ENCODE assay signal across 11 cellular contexts in genomic region chr12:1972856-1973317, GRCh38. TPM values are rescaled to one million over a fixed set of nuclear protein-coding genes. Genes with fewer than 3 reads are reported as not detected.
DNase-seq lines count a peak whose midpoint lies in the region; ATAC-seq and TF ChIP-seq lines count a peak whose summit lies in the region.
"Had no signal": no experiment of that assay in that cellular context is flagged by ENCODE, and none has a peak within 500 bp of the region (broad histone marks: within the 10 kb centered on the region; RNA-seq: fewer than 3 reads in every experiment).

No MANE protein-coding gene starts in this region.

- H3K36me3 ChIP-seq in heart right ventricle (peaks cover 0 to 1% (median 0%) of the 10 kb centered on the region in 9 donors), trophoblast cell (ENCODE audit: control insufficient read depth in 1 of 2, insufficient read depth in 2 of 2, low read length in 2 of 2) (no peaks in the 10 kb centered on the region)

- H3K9ac ChIP-seq in trophoblast cell (ENCODE audit: low read length), result no peak overlapping the region

- no peak for TF ChIP-seq CTCF in heart right ventricle (IDR thresholded peaks at IDR 0.05)

- CTCF ChIA-PET in activated naive CD4-positive, alpha-beta T cell treated with anti-CD3 and anti-CD28 coated beads for 36 hours (lab: Charles Lee), result no interaction called here

- ATAC-seq in heart right ventricle, result peak; percentile 61 to 83 (median 74)
- no peak for ATAC-seq in HG03196 (IDR thresholded peaks at IDR 0.05; ENCODE audit: unreplicated experiment)
- no peak for ATAC-seq in activated T-cell treated with anti-CD3 and anti-CD28 coated beads, Interleukin-2, amount 50 U/mL, for 72 hours (replicated peaks in 1 of 2)
- no peak for ATAC-seq in effector memory CD8-positive, alpha-beta T cell (replicated peaks)
- ATAC-seq: stimulated activated effector memory CD8-positive, alpha-beta T cell treated with anti-CD3 and anti-CD28 coated beads, Interleukin-12 subunit alpha, Interleukin-12 subunit beta, amount 100 ng/mL, for 72 hours had no signal

- H3K4ac ChIP-seq in trophoblast cell (ENCODE audit: low read depth, low read length), result no peak overlapping the region

- peak overlapping the region; percentile 68 for H3K27ac Mint-ChIP-seq in activated naive CD4-positive, alpha-beta T cell treated with anti-CD3 and anti-CD28 coated beads, Interleukin-2, amount 50 U/mL, for 24 hours
- H3K27ac Mint-ChIP-seq in activated naive CD4-positive, alpha-beta T cell treated with anti-CD3 and anti-CD28 coated beads for 36 hours, result no peak overlapping the region
- no peak overlapping the region for H3K27ac Mint-ChIP-seq in activated T-cell treated with anti-CD3 and anti-CD28 coated beads, Interleukin-2, amount 50 U/mL, for 72 hours
- no peak overlapping the region for H3K27ac Mint-ChIP-seq in effector memory CD8-positive, alpha-beta T cell
- H3K27ac Mint-ChIP-seq: stimulated activated effector memory CD8-positive, alpha-beta T cell treated with anti-CD3 and anti-CD28 coated beads, Interleukin-12 subunit alpha, Interleukin-12 subunit beta, amount 100 ng/mL, for 72 hours had no signal

- no peak overlapping the region for H3K4me3 Mint-ChIP-seq in activated naive CD4-positive, alpha-beta T cell treated with anti-CD3 and anti-CD28 coated beads, Interleukin-2, amount 50 U/mL, for 24 hours
- no peak overlapping the region for H3K4me3 Mint-ChIP-seq in activated naive CD4-positive, alpha-beta T cell treated with anti-CD3 and anti-CD28 coated beads for 36 hours
- no peak overlapping the region for H3K4me3 Mint-ChIP-seq in activated T-cell treated with anti-CD3 and anti-CD28 coated beads, Interleukin-2, amount 50 U/mL, for 72 hours
- H3K4me3 Mint-ChIP-seq in effector memory CD8-positive, alpha-beta T cell, result no peak overlapping the region
- H3K4me3 Mint-ChIP-seq: stimulated activated effector memory CD8-positive, alpha-beta T cell treated with anti-CD3 and anti-CD28 coated beads, Interleukin-12 subunit alpha, Interleukin-12 subunit beta, amount 100 ng/mL, for 72 hours had no signal

- H3K4me3 ChIP-seq in heart right ventricle (peak overlapping the region in 9 of 10 donors; percentile 27 to 58 (median 49)), trophoblast cell (ENCODE audit: low read depth, low read length) (no peak overlapping the region)

- H2BK5ac ChIP-seq in trophoblast cell (ENCODE audit: low read depth, low read length, poor library complexity), result no peak overlapping the region

- H3K14ac ChIP-seq in trophoblast cell (ENCODE audit: low read length), result no peak overlapping the region

- H2BK12ac ChIP-seq in trophoblast cell (ENCODE audit: low read length), result no peak overlapping the region

- H3K27ac ChIP-seq in heart right ventricle (peak overlapping the region; percentile 70 to 94 (median 84)), trophoblast cell (ENCODE audit: low read depth, low read length) (peak overlapping the region; percentile 92)

- H3K23ac ChIP-seq in trophoblast cell (ENCODE audit: low read length), result no peak overlapping the region

- H3K4me1 ChIP-seq in heart right ventricle, result peaks cover 0 to 44% (median 15%) of the 10 kb centered on the region in 9 donors
- H3K4me1 ChIP-seq in trophoblast cell (ENCODE audit: control insufficient read depth in 1 of 2, insufficient read depth in 2 of 2, low read length in 2 of 2), result peaks cover 0 to 6% of the 10 kb centered on the region in 2 experiments

- no peak overlapping the region for H2AK5ac ChIP-seq in trophoblast cell (ENCODE audit: low read length)

- H3K18ac ChIP-seq in trophoblast cell (ENCODE audit: low read length), result no peak overlapping the region

- no peak overlapping the region for H2BK120ac ChIP-seq in trophoblast cell (ENCODE audit: insufficient read depth, low read length, poor library complexity)

- intact Hi-C loops in activated naive CD4-positive, alpha-beta T cell treated with anti-CD3 and anti-CD28 coated beads for 36 hours (cut with micrococcal nuclease), result no loop called here
- intact Hi-C loops in heart right ventricle (cut with DNase I), result loop anchor here in 5 of 10 donors (2.0 to 10.0 kb wide), 7 partner anchors 62 to 612 kb away; no protein-coding TSS in a partner anchor

- 34 to 57% methylated on average over 9 of the region's 9 CpGs for WGBS in heart right ventricle, 2 donors
- no CpG with 5 or more reads among the region's 9 CpGs for WGBS in trophoblast cell (ENCODE audit: extremely low coverage, insufficient coverage, insufficient read length)

- H3K27me3 Mint-ChIP-seq in activated naive CD4-positive, alpha-beta T cell treated with anti-CD3 and anti-CD28 coated beads, Interleukin-2, amount 50 U/mL, for 24 hours, result no peaks in the 10 kb centered on the region
- H3K27me3 Mint-ChIP-seq in activated naive CD4-positive, alpha-beta T cell treated with anti-CD3 and anti-CD28 coated beads for 36 hours (ENCODE audit: low read depth), result no peaks in the 10 kb centered on the region
- no peaks in the 10 kb centered on the region for H3K27me3 Mint-ChIP-seq in activated T-cell treated with anti-CD3 and anti-CD28 coated beads, Interleukin-2, amount 50 U/mL, for 72 hours (ENCODE audit: low read depth)
- no peaks in the 10 kb centered on the region for H3K27me3 Mint-ChIP-seq in effector memory CD8-positive, alpha-beta T cell

- H3K9me3 ChIP-seq in heart right ventricle (no peaks in the 10 kb centered on the region), trophoblast cell (ENCODE audit: insufficient read depth, low read depth, low read length) (no peaks in the 10 kb centered on the region)

- H3K27me3 ChIP-seq in heart right ventricle (no peaks in the 10 kb centered on the region), trophoblast cell (ENCODE audit: insufficient read depth, low read length) (no peaks in the 10 kb centered on the region)

- H3K4me2 ChIP-seq in trophoblast cell (ENCODE audit: low read length), result peak overlapping the region; percentile 53

- no peak overlapping the region for H4K12ac ChIP-seq in trophoblast cell (ENCODE audit: low read depth, low read length)

- H4K8ac ChIP-seq in trophoblast cell (ENCODE audit: low read depth, low read length), result no peak overlapping the region

- peaks cover 8% of the 10 kb centered on the region for H3K36me3 Mint-ChIP-seq in activated naive CD4-positive, alpha-beta T cell treated with anti-CD3 and anti-CD28 coated beads, Interleukin-2, amount 50 U/mL, for 24 hours
- H3K36me3 Mint-ChIP-seq in activated naive CD4-positive, alpha-beta T cell treated with anti-CD3 and anti-CD28 coated beads for 36 hours (ENCODE audit: low read depth), result no peaks in the 10 kb centered on the region
- no peaks in the 10 kb centered on the region for H3K36me3 Mint-ChIP-seq in activated T-cell treated with anti-CD3 and anti-CD28 coated beads, Interleukin-2, amount 50 U/mL, for 72 hours (ENCODE audit: insufficient read depth in 2 of 2)
- H3K36me3 Mint-ChIP-seq in effector memory CD8-positive, alpha-beta T cell (ENCODE audit: insufficient read depth), result no peaks in the 10 kb centered on the region

- H4K91ac ChIP-seq in trophoblast cell (ENCODE audit: low read depth, low read length), result no peak overlapping the region

- H2AFZ ChIP-seq in trophoblast cell (ENCODE audit: insufficient read depth, low read length, poor library complexity), result no peak overlapping the region

- H3K4me1 Mint-ChIP-seq in activated naive CD4-positive, alpha-beta T cell treated with anti-CD3 and anti-CD28 coated beads, Interleukin-2, amount 50 U/mL, for 24 hours, result peaks cover 13% of the 10 kb centered on the region
- H3K4me1 Mint-ChIP-seq in activated naive CD4-positive, alpha-beta T cell treated with anti-CD3 and anti-CD28 coated beads for 36 hours (ENCODE audit: low read depth), result peaks cover 2% of the 10 kb centered on the region
- no peaks in the 10 kb centered on the region for H3K4me1 Mint-ChIP-seq in activated T-cell treated with anti-CD3 and anti-CD28 coated beads, Interleukin-2, amount 50 U/mL, for 72 hours (ENCODE audit: low read depth)
- peaks cover 4 to 15% of the 10 kb centered on the region in 2 donors for H3K4me1 Mint-ChIP-seq in effector memory CD8-positive, alpha-beta T cell (ENCODE audit: low read depth in 2 of 2)
- H3K4me1 Mint-ChIP-seq: stimulated activated effector memory CD8-positive, alpha-beta T cell treated with anti-CD3 and anti-CD28 coated beads, Interleukin-12 subunit alpha, Interleukin-12 subunit beta, amount 100 ng/mL, for 72 hours had no signal

- DNase-seq in activated naive CD4-positive, alpha-beta T cell treated with anti-CD3 and anti-CD28 coated beads for 36 hours, result no peak
- DNase-seq in heart right ventricle (peak; percentile 24 to 44), trophoblast cell (no peak), NCI-H1436 treated with DMSO at 0.1 percent for 48 hours (lab: John Stamatoyannopoulos, UW) (no peak)
- no peak for DNase-seq in activated T-cell treated with anti-CD3 and anti-CD28 coated beads, Interleukin-2, amount 50 U/mL, for 72 hours
- no peak for DNase-seq in effector memory CD8-positive, alpha-beta T cell
- DNase-seq: activated CD4-positive, CD25-positive, alpha-beta regulatory T cell; activated naive CD4-positive, alpha-beta T cell treated with anti-CD3 and anti-CD28 coated beads, Interleukin-2, amount 50 U/mL, for 16 hours had no signal

- H3K9me3 Mint-ChIP-seq in activated naive CD4-positive, alpha-beta T cell treated with anti-CD3 and anti-CD28 coated beads, Interleukin-2, amount 50 U/mL, for 24 hours, result no peaks in the 10 kb centered on the region
- H3K9me3 Mint-ChIP-seq in activated naive CD4-positive, alpha-beta T cell treated with anti-CD3 and anti-CD28 coated beads for 36 hours, result no peaks in the 10 kb centered on the region
- H3K9me3 Mint-ChIP-seq in activated T-cell treated with anti-CD3 and anti-CD28 coated beads, Interleukin-2, amount 50 U/mL, for 72 hours, result no peaks in the 10 kb centered on the region
- H3K9me3 Mint-ChIP-seq in effector memory CD8-positive, alpha-beta T cell, result no peaks in the 10 kb centered on the region
- H3K9me3 Mint-ChIP-seq: stimulated activated effector memory CD8-positive, alpha-beta T cell treated with anti-CD3 and anti-CD28 coated beads, Interleukin-12 subunit alpha, Interleukin-12 subunit beta, amount 100 ng/mL, for 72 hours had no signal

- peaks cover 4% of the 10 kb centered on the region for H3K79me1 ChIP-seq in trophoblast cell (ENCODE audit: low read length)

- H3K79me2 ChIP-seq in trophoblast cell (ENCODE audit: control insufficient read depth, insufficient read depth, low read length, poor library complexity), result no peaks in the 10 kb centered on the region

RNA-seq across cellular contexts. Expression of gene DCP1B, which starts 31.4 kb away (rescaled TPM):
- 10 to 100 TPM; 13.1 to 13.5 TPM for total RNA-seq in activated naive CD4-positive, alpha-beta T cell treated with anti-CD3 and anti-CD28 coated beads for 36 hours
- 1 to 10 TPM; 1.1 to 4.1 (median 2.0) TPM for total RNA-seq in heart right ventricle
- polyA plus RNA-seq in heart right ventricle, result 1 to 10 TPM; 1.4 to 4.9 TPM
- 15.3 and 15.8 TPM in 2 replicates for polyA plus RNA-seq in trophoblast cell (2013)
- 10 to 100 TPM; 17.6 to 19.9 TPM for total RNA-seq in activated T-cell treated with anti-CD3 and anti-CD28 coated beads, Interleukin-2, amount 50 U/mL, for 72 hours

RNA-seq across cellular contexts. Expression of gene CACNA2D4, which starts 54.4 kb away (rescaled TPM):
- total RNA-seq in activated naive CD4-positive, alpha-beta T cell treated with anti-CD3 and anti-CD28 coated beads for 36 hours, result 1 to 10 TPM; 2.1 to 2.7 TPM
- total RNA-seq in heart right ventricle, result 1 to 10 TPM in 3 of 10 donors, under 1 TPM in 7; 0.19 to 6.2 (median 0.70) TPM
- 1 to 10 TPM; 1.4 to 1.7 TPM for polyA plus RNA-seq in heart right ventricle
- polyA plus RNA-seq in trophoblast cell (2013), result 0.03 and 0.06 TPM in 2 replicates
- total RNA-seq in activated T-cell treated with anti-CD3 and anti-CD28 coated beads, Interleukin-2, amount 50 U/mL, for 72 hours, result 1 to 10 TPM; 6.0 to 7.2 TPM

Comparison
In these comparisons a context has a peak if more than half of its experiments do, and no peak if none do; other contexts are left out.
1. DNase-seq: peak in heart right ventricle (2 of 2); none in activated naive CD4-positive, alpha-beta T cell treated with anti-CD3 and anti-CD28 coated beads for 36 hours (single experiment), trophoblast cell (0 of 2), activated T-cell treated with anti-CD3 and anti-CD28 coated beads, Interleukin-2, amount 50 U/mL, for 72 hours (0 of 2), effector memory CD8-positive, alpha-beta T cell (0 of 3) and NCI-H1436 treated with DMSO at 0.1 percent for 48 hours (single experiment).
2. ATAC-seq: peak in heart right ventricle (8 of 8); none in HG03196 (single experiment), activated T-cell treated with anti-CD3 and anti-CD28 coated beads, Interleukin-2, amount 50 U/mL, for 72 hours (0 of 2) and effector memory CD8-positive, alpha-beta T cell (single experiment).